Comparison of ENCODE assay signal across 8 cellular contexts in genomic region chr9:123268240-123268949, GRCh38. TPM values are rescaled to one million over a fixed set of nuclear protein-coding genes. Genes with fewer than 3 reads are reported as not detected.
DNase-seq lines count a peak whose midpoint lies in the region; ATAC-seq, FAIRE-seq and TF ChIP-seq lines count a peak whose summit lies in the region.

Gene STRBP, minus strand, starts transcription at chr9:123268586. Its CDS starts 84,452 bp downstream, at chr9:123184134.

- H3K4me1 ChIP-seq in heart right ventricle (peaks cover 0 to 18% (median 10%) of the 10 kb centered on the region in 9 donors), upper lobe of right lung (no peaks in the 10 kb centered on the region)

- ATAC-seq in HG02763 (IDR thresholded peaks at IDR 0.05; ENCODE audit: unreplicated experiment) (peak; percentile 91), heart right ventricle (peak; percentile 95 to 98 (median 97)), upper lobe of right lung (peak; percentile 98)
- peak; percentile 87 for ATAC-seq in activated naive CD8-positive, alpha-beta T cell treated with anti-CD3 and anti-CD28 coated beads, Interleukin-2, amount 50 U/mL, for 24 hours

- H3K27me3 ChIP-seq in heart right ventricle (no peaks in the 10 kb centered on the region), upper lobe of right lung (no peaks in the 10 kb centered on the region)

- no peaks in the 10 kb centered on the region for H3K36me3 Mint-ChIP-seq in activated naive CD8-positive, alpha-beta T cell treated with anti-CD3 and anti-CD28 coated beads, Interleukin-2, amount 50 U/mL, for 24 hours (ENCODE audit: low read depth)

- H3K4me3 ChIP-seq in heart right ventricle (peak within 1 kb of the TSS; percentile 57 to 94 (median 86)), upper lobe of right lung (peak within 1 kb of the TSS; percentile 77)

- H3K27me3 Mint-ChIP-seq in activated naive CD8-positive, alpha-beta T cell treated with anti-CD3 and anti-CD28 coated beads, Interleukin-2, amount 50 U/mL, for 24 hours = no peaks in the 10 kb centered on the region

- H3K27ac ChIP-seq in heart right ventricle (peak within 1 kb of the TSS in 9 of 10 donors; percentile 47 to 83 (median 78)), upper lobe of right lung (peak within 1 kb of the TSS; percentile 39)

- intact Hi-C loops in heart right ventricle (cut with DNase I) (loop anchor here in 3 of 10 donors (2.0 to 10.0 kb wide), 3 partner anchors 70 to 79 kb away; no protein-coding TSS in a partner anchor), posterior vena cava (cut with DNase I) (no loop called here), upper lobe of right lung (cut with DNase I) (no loop called here)

- H3K27ac Mint-ChIP-seq in activated naive CD8-positive, alpha-beta T cell treated with anti-CD3 and anti-CD28 coated beads, Interleukin-2, amount 50 U/mL, for 24 hours = no peak within 1 kb of the TSS

- H3K4me3 Mint-ChIP-seq in activated naive CD8-positive, alpha-beta T cell treated with anti-CD3 and anti-CD28 coated beads, Interleukin-2, amount 50 U/mL, for 24 hours = peak within 1 kb of the TSS; percentile 77

- TF ChIP-seq POLR2A in GM12891 (IDR thresholded peaks at IDR 0.05; ENCODE audit: low read depth, low read length) = no peak

- TF ChIP-seq CTCF in heart right ventricle (IDR thresholded peaks at IDR 0.05) (peak in 3 of 9 donors; percentile 10 to 23 (median 19)), upper lobe of right lung (IDR thresholded peaks at IDR 0.05) (no peak)

- H3K36me3 ChIP-seq in heart right ventricle = no peaks in the 10 kb centered on the region
- H3K36me3 ChIP-seq in upper lobe of right lung = no peaks in the 10 kb centered on the region

- H3K4me1 Mint-ChIP-seq in activated naive CD8-positive, alpha-beta T cell treated with anti-CD3 and anti-CD28 coated beads, Interleukin-2, amount 50 U/mL, for 24 hours = peaks cover 33% of the 10 kb centered on the region

- 0 to 1% methylated on average over 83 to 116 of the region's 116 CpGs for WGBS in heart right ventricle, 2 donors

- no peaks in the 10 kb centered on the region for H3K9me3 ChIP-seq in heart right ventricle
- H3K9me3 ChIP-seq in upper lobe of right lung = no peaks in the 10 kb centered on the region

- peak; percentile 92 for DNase-seq in GM12891 (ENCODE audit: insufficient read length, low spot score)
- peak; percentile 98 for DNase-seq in NCI-H128 (lab: John Stamatoyannopoulos, UW; ENCODE audit: unreplicated experiment)
- DNase-seq in SW480 (ENCODE audit: low spot score) = peak; percentile 88
- peak; percentile 94 for DNase-seq in activated naive CD8-positive, alpha-beta T cell treated with anti-CD3 and anti-CD28 coated beads, Interleukin-2, amount 50 U/mL, for 24 hours
- peak; percentile 88 to 92 for DNase-seq in heart right ventricle
- peak; percentile 96 for DNase-seq in posterior vena cava (ENCODE audit: low spot score)
- DNase-seq in upper lobe of right lung = peak; percentile 96

- no peaks in the 10 kb centered on the region for H3K9me3 Mint-ChIP-seq in activated naive CD8-positive, alpha-beta T cell treated with anti-CD3 and anti-CD28 coated beads, Interleukin-2, amount 50 U/mL, for 24 hours

- peak; percentile 99 for FAIRE-seq in GM12891 (lab: Jason Lieb, UNC)

TF ChIP-seq in GM12891, 5 proteins besides CTCF, POLR2A, EP300 and RAD21:
- TF ChIP-seq POU2F2 (IDR thresholded peaks at IDR 0.05; ENCODE audit: low read depth, low read length) (no peak), SPI1 (IDR thresholded peaks at IDR 0.05; ENCODE audit: low read depth, low read length) (no peak), POLR2AphosphoS5 (IDR thresholded peaks at IDR 0.05; ENCODE audit: low read depth, low read length) (no peak), PAX5 (IDR thresholded peaks at IDR 0.05; ENCODE audit: insufficient read depth, low read length, severe bottlenecking) (no peak), TAF1 (IDR thresholded peaks at IDR 0.05; ENCODE audit: low read depth, low read length) (no peak)
TF ChIP-seq in GM12891: peak in this region for 0.

RNA-seq across cellular contexts. Expression of gene STRBP, which starts in this region (rescaled TPM):
- polyA plus RNA-seq in GM12891 (2012; ENCODE audit: low read depth, missing spikeins) = 53.8 TPM
- 10 to 100 TPM; 10.5 to 22.2 (median 13.8) TPM for total RNA-seq in heart right ventricle
- 10 to 100 TPM; 11.4 to 15.2 TPM for polyA plus RNA-seq in heart right ventricle
- total RNA-seq in posterior vena cava = 1 to 10 TPM; 3.7 to 7.9 TPM
- 24.7 TPM for total RNA-seq in upper lobe of right lung

Comparison
In these comparisons a context has a peak if more than half of its experiments do, and no peak if none do; other contexts are left out.
1. Peak in every context shown above with its lines: DNase-seq, ATAC-seq, H3K4me3 ChIP-seq and H3K27ac ChIP-seq.